ENCODE assay signal across 11 cellular contexts in the genomic region with DNA sequence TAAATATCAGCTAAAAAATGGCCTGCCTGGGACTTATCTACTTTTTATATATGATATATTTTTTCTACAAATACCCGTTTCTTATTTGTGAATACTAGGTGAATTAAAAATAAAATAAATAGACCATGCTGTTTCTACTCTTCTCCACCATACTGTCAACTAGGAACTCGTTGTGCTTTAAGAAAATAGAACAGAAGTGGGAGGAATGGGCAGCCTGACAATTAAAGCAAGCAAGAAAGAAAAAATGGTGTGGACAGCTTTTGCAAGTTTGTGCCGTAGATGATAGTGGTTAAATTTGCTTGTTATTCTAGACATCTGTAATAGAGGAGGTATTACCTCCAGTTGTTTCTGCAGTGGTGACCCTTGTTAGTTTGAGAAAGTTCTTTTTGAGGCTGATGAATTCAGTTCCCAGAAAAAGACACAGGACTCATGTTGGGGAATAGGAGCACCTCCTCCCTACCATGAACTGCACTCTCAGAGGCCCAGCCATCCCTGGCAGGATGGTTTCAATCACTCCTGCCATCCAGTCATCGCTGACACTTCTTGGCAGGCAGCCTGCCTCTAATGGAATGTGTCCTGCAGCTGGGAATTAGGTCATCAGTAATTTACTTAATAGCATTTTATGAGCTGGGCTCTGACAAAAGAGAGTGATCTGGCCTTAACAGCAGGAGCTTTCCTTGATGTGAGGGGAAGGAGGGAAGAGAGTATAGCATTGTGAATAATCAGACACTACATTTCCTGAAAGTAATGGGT.
DNase-seq lines count a peak whose midpoint lies in the region; ATAC-seq and TF ChIP-seq lines count a peak whose summit lies in the region.
"Had no signal": no experiment of that assay in that cellular context is flagged by ENCODE, and none has a peak within 500 bp of the region (broad histone marks: within the 10 kb centered on the region; RNA-seq: fewer than 3 reads in every experiment).

No MANE protein-coding gene starts in this region.

- no peak overlapping the region for H3K27ac Mint-ChIP-seq in WTC11
- H3K27ac Mint-ChIP-seq: T-helper 1 cell treated with Interleukin-12 subunit alpha and Interleukin-12 subunit beta and Interleukin-4 antibody, amounts not matched to agents 30 μg/mL and 1 μg/mL, for 36 hours had no signal

- POLR2A ChIA-PET in WTC11 (lab: Charles Lee): no interaction called here

- no peaks in the 10 kb centered on the region for H3K27me3 Mint-ChIP-seq in WTC11 (ENCODE audit: low read depth)

- CTCF ChIA-PET in WTC11 (lab: Charles Lee): interaction anchor here (1.0 kb wide), 1 partner anchor 266 kb away, joined by 3 read pairs; no protein-coding TSS in a partner anchor

- no peaks in the 10 kb centered on the region for H3K36me3 Mint-ChIP-seq in WTC11

- peaks cover 27% of the 10 kb centered on the region for H3K4me1 Mint-ChIP-seq in WTC11

- TF ChIP-seq CTCF in WTC11 (IDR thresholded peaks at IDR 0.05): no peak

- peak; percentile 76 for ATAC-seq in WTC11
- ATAC-seq in GM21367 (IDR thresholded peaks at IDR 0.05; ENCODE audit: unreplicated experiment): no peak
- ATAC-seq in GM19395 (IDR thresholded peaks at IDR 0.05; ENCODE audit: unreplicated experiment): no peak

- H3K4me3 Mint-ChIP-seq in WTC11: no peak overlapping the region
- H3K4me3 Mint-ChIP-seq: T-helper 1 cell treated with Interleukin-12 subunit alpha and Interleukin-12 subunit beta and Interleukin-4 antibody, amounts not matched to agents 30 μg/mL and 1 μg/mL, for 36 hours had no signal

- H3K27ac ChIP-seq in temporal lobe (ENCODE audit: low read depth, low read length): peak overlapping the region; percentile 25
- H3K27ac ChIP-seq: gastrocnemius medialis had no signal

- DNase-seq in HPDE6-E6E7 (ENCODE audit: extremely low spot score) (peak; percentile 38), WTC11 (ENCODE audit: low spot score) (no peak), hepatic stellate cell (ENCODE audit: low spot score) (peak; percentile 63), NCI-H2029 (lab: John Stamatoyannopoulos, UW) (no peak), HUDEP-2 (lab: John Stamatoyannopoulos, UW; ENCODE audit: unreplicated experiment in 76 of 76) (no peak)
- DNase-seq: GOT3 had no signal

- 0 out of 2 replicates have a peak, but pooled peaks cover 6% of the 10 kb centered on the region for H3K9me3 Mint-ChIP-seq in WTC11
- H3K9me3 Mint-ChIP-seq: T-helper 1 cell treated with Interleukin-12 subunit alpha and Interleukin-12 subunit beta and Interleukin-4 antibody, amounts not matched to agents 30 μg/mL and 1 μg/mL, for 36 hours had no signal

TF ChIP-seq in WTC11, 78 proteins besides CTCF, POLR2A, EP300 and RAD21 (continues in another document):
- TF ChIP-seq MYBL2 (CRISPR knock-in tag; IDR thresholded peaks at IDR 0.05): no peak
- TF ChIP-seq, protein P1, sequence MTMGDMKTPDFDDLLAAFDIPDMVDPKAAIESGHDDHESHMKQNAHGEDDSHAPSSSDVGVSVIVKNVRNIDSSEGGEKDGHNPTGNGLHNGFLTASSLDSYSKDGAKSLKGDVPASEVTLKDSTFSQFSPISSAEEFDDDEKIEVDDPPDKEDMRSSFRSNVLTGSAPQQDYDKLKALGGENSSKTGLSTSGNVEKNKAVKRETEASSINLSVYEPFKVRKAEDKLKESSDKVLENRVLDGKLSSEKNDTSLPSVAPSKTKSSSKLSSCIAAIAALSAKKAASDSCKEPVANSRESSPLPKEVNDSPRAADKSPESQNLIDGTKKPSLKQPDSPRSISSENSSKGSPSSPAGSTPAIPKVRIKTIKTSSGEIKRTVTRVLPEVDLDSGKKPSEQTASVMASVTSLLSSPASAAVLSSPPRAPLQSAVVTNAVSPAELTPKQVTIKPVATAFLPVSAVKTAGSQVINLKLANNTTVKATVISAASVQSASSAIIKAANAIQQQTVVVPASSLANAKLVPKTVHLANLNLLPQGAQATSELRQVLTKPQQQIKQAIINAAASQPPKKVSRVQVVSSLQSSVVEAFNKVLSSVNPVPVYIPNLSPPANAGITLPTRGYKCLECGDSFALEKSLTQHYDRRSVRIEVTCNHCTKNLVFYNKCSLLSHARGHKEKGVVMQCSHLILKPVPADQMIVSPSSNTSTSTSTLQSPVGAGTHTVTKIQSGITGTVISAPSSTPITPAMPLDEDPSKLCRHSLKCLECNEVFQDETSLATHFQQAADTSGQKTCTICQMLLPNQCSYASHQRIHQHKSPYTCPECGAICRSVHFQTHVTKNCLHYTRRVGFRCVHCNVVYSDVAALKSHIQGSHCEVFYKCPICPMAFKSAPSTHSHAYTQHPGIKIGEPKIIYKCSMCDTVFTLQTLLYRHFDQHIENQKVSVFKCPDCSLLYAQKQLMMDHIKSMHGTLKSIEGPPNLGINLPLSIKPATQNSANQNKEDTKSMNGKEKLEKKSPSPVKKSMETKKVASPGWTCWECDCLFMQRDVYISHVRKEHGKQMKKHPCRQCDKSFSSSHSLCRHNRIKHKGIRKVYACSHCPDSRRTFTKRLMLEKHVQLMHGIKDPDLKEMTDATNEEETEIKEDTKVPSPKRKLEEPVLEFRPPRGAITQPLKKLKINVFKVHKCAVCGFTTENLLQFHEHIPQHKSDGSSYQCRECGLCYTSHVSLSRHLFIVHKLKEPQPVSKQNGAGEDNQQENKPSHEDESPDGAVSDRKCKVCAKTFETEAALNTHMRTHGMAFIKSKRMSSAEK (CRISPR knock-in tag; IDR thresholded peaks at IDR 0.05; ENCODE audit: borderline replicate concordance): no peak
- TF ChIP-seq, protein P2, sequence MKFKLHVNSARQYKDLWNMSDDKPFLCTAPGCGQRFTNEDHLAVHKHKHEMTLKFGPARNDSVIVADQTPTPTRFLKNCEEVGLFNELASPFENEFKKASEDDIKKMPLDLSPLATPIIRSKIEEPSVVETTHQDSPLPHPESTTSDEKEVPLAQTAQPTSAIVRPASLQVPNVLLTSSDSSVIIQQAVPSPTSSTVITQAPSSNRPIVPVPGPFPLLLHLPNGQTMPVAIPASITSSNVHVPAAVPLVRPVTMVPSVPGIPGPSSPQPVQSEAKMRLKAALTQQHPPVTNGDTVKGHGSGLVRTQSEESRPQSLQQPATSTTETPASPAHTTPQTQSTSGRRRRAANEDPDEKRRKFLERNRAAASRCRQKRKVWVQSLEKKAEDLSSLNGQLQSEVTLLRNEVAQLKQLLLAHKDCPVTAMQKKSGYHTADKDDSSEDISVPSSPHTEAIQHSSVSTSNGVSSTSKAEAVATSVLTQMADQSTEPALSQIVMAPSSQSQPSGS (CRISPR knock-in tag; IDR thresholded peaks at IDR 0.05; ENCODE audit: borderline replicate concordance, low read depth): no peak
- TF ChIP-seq, protein P3, sequence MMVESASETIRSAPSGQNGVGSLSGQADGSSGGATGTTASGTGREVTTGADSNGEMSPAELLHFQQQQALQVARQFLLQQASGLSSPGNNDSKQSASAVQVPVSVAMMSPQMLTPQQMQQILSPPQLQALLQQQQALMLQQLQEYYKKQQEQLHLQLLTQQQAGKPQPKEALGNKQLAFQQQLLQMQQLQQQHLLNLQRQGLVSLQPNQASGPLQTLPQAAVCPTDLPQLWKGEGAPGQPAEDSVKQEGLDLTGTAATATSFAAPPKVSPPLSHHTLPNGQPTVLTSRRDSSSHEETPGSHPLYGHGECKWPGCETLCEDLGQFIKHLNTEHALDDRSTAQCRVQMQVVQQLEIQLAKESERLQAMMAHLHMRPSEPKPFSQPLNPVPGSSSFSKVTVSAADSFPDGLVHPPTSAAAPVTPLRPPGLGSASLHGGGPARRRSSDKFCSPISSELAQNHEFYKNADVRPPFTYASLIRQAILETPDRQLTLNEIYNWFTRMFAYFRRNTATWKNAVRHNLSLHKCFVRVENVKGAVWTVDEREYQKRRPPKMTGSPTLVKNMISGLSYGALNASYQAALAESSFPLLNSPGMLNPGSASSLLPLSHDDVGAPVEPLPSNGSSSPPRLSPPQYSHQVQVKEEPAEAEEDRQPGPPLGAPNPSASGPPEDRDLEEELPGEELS (CRISPR knock-in tag; IDR thresholded peaks at IDR 0.05): no peak
- no peak for TF ChIP-seq GABPB1 (CRISPR knock-in tag; IDR thresholded peaks at IDR 0.05)
- no peak for TF ChIP-seq RORB (CRISPR knock-in tag; IDR thresholded peaks at IDR 0.05)
- TF ChIP-seq NR3C1 (CRISPR knock-in tag; conservative IDR thresholded peaks at IDR 0.05; ENCODE audit: low read depth): no peak
- TF ChIP-seq, protein P4, sequence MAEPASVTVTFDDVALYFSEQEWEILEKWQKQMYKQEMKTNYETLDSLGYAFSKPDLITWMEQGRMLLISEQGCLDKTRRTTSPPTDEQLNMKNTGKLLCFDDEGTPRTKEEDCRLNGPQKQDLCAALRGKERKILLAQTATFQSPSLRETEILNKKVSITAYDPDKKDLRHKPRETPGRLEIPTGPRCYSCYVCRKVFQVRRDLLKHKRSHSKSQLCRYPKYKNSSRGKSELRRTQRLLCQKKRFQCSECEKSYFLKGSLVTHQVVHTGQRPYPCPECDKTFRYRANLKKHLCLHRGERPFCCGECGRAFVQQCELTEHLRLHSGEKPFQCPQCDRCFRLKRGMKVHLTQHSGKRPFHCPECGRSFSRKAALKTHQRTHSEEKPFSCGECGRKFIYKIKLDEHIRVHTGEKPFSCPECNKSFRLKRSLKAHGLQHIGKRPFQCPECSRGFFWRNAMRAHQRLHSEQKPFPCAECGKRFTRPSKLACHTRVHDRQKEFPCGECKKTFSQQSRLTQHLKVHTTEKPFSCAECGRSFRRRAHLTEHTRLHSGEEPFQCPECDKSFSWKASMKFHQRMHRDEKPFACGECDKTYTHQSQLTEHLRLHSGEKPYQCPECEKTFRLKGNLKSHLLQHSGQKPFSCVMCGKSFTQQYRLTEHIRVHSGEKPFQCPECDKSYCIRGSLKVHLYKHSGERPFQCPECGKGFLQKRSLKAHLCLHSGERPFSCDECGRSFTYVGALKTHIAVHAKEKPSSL (CRISPR knock-in tag; conservative IDR thresholded peaks at IDR 0.05): no peak

Comparison
In these comparisons a context has a peak if more than half of its experiments do, and no peak if none do; other contexts are left out.
1. DNase-seq: peak in HPDE6-E6E7 (single experiment) and hepatic stellate cell (single experiment); none in WTC11 (single experiment), NCI-H2029 (single experiment) and HUDEP-2 (0 of 76).